In genomic region chrX:146448791-146449190, GRCh38 we compare ENCODE assay signal across 28 cellular contexts.
"Had no signal": no experiment of that assay in that cellular context is flagged by ENCODE, and none has a peak within 500 bp of the region (broad histone marks: within the 10 kb centered on the region; RNA-seq: fewer than 3 reads in every experiment).

No MANE protein-coding gene starts in this region.

- H3K27me3 ChIP-seq: stomach, suprapubic skin, testis, thyroid gland, tibial artery, tibial nerve, transverse colon, upper lobe of left lung, upper lobe of right lung, uterus, vagina had no signal

- H3K9me3 ChIP-seq: stomach, suprapubic skin, testis, thoracic aorta, thyroid gland, tibial artery, tibial nerve, transverse colon, upper lobe of right lung, uterus, vagina had no signal

- H3K27ac Mint-ChIP-seq: stimulated activated memory B cell treated with anti-CD40 and anti-IgM and Interleukin-4, amounts not matched to agents 10 μg/mL and 1 μg/mL and 100 μg/mL, for 72 hours; stimulated activated naive B cell treated with anti-CD40 and anti-IgM and Interleukin-4, amounts not matched to agents 10 μg/mL and 1 μg/mL and 100 μg/mL, for 72 hours; stimulated activated naive CD8-positive, alpha-beta T cell treated with anti-CD3 and anti-CD28 coated beads, Interleukin-15, amount 100 ng/mL, for 72 hours; stimulated activated naive CD8-positive, alpha-beta T cell treated with anti-CD3 and anti-CD28 coated beads, Interleukin-15, Interleukin-2, amounts not matched to agents 100 ng/mL and 50 ng/mL, for 24 hours; type B pancreatic cell had no signal

- H3K9me3 Mint-ChIP-seq: stimulated activated memory B cell treated with anti-CD40 and anti-IgM and Interleukin-4, amounts not matched to agents 10 μg/mL and 1 μg/mL and 100 μg/mL, for 72 hours; stimulated activated naive B cell treated with anti-CD40 and anti-IgM and Interleukin-4, amounts not matched to agents 10 μg/mL and 1 μg/mL and 100 μg/mL, for 72 hours; stimulated activated naive CD8-positive, alpha-beta T cell treated with anti-CD3 and anti-CD28 coated beads, Interleukin-15, amount 100 ng/mL, for 72 hours; stimulated activated naive CD8-positive, alpha-beta T cell treated with anti-CD3 and anti-CD28 coated beads, Interleukin-15, Interleukin-2, amounts not matched to agents 100 ng/mL and 50 ng/mL, for 24 hours had no signal

- ATAC-seq: stimulated activated memory B cell treated with anti-CD40 and anti-IgM and Interleukin-4, amounts not matched to agents 10 μg/mL and 1 μg/mL and 100 μg/mL, for 72 hours; stimulated activated naive B cell treated with anti-CD40 and anti-IgM and Interleukin-4, amounts not matched to agents 10 μg/mL and 1 μg/mL and 100 μg/mL, for 72 hours; stimulated activated naive CD8-positive, alpha-beta T cell treated with anti-CD3 and anti-CD28 coated beads, Interleukin-15, amount 100 ng/mL, for 72 hours; stimulated activated naive CD8-positive, alpha-beta T cell treated with anti-CD3 and anti-CD28 coated beads, Interleukin-15, Interleukin-2, amounts not matched to agents 100 U/mL and 50 U/mL, for 24 hours; upper lobe of right lung had no signal

- H3K4me1 Mint-ChIP-seq: stimulated activated memory B cell treated with anti-CD40 and anti-IgM and Interleukin-4, amounts not matched to agents 10 μg/mL and 1 μg/mL and 100 μg/mL, for 72 hours; stimulated activated naive B cell treated with anti-CD40 and anti-IgM and Interleukin-4, amounts not matched to agents 10 μg/mL and 1 μg/mL and 100 μg/mL, for 72 hours; stimulated activated naive CD8-positive, alpha-beta T cell treated with anti-CD3 and anti-CD28 coated beads, Interleukin-15, amount 100 ng/mL, for 72 hours had no signal

- H3K36me3 ChIP-seq: stomach, suprapubic skin, thoracic aorta, thyroid gland, tibial artery, tibial nerve, transverse colon, upper lobe of left lung, upper lobe of right lung, uterus, vagina had no signal

- H3K4me3 ChIP-seq: stomach, suprapubic skin, testis, thoracic aorta, thyroid gland, tibial artery, tibial nerve, transverse colon, upper lobe of left lung, upper lobe of right lung, uterus, vagina had no signal

- H3K36me3 Mint-ChIP-seq: stimulated activated memory B cell treated with anti-CD40 and anti-IgM and Interleukin-4, amounts not matched to agents 10 μg/mL and 1 μg/mL and 100 μg/mL, for 72 hours; stimulated activated naive B cell treated with anti-CD40 and anti-IgM and Interleukin-4, amounts not matched to agents 10 μg/mL and 1 μg/mL and 100 μg/mL, for 72 hours; type B pancreatic cell had no signal

- H3K4me1 ChIP-seq: stomach, suprapubic skin, testis, thyroid gland, tibial artery, tibial nerve, transverse colon, upper lobe of left lung, upper lobe of right lung, uterus, vagina had no signal

- DNase-seq: stimulated activated CD4-positive, alpha-beta T cell treated with anti-CD3 and anti-CD28 coated beads, Interleukin-2, amount 100 ng/mL, for 48 hours; stimulated activated CD4-positive, alpha-beta T cell treated with anti-CD3 and anti-CD28 coated beads, Interleukin-4, amount 100 ng/mL, for 1 hour; stimulated activated CD4-positive, alpha-beta T cell treated with anti-CD3 and anti-CD28 coated beads, Interleukin-4, amount 100 ng/mL, for 24 hours; stimulated activated CD4-positive, alpha-beta T cell treated with anti-CD3 and anti-CD28 coated beads, Interleukin-4, amount 100 ng/mL, for 4 hours; stimulated activated CD8-positive, alpha-beta memory T cell treated with anti-CD3 and anti-CD28 coated beads, Interleukin-4, amount 100 ng/mL, for 48 hours; stimulated activated naive B cell treated with anti-CD40 and anti-IgM and Interleukin-4, amounts not matched to agents 10 μg/mL and 1 μg/mL and 100 μg/mL, for 72 hours; stimulated activated naive CD4-positive, alpha-beta T cell; stimulated activated naive CD4-positive, alpha-beta T cell treated with Interleukin-2 at 50 U/mL for 16 hours; stimulated activated naive CD8-positive, alpha-beta T cell treated with anti-CD3 and anti-CD28 coated beads, Interleukin-15, amount 100 ng/mL, for 72 hours; stimulated activated naive CD8-positive, alpha-beta T cell treated with anti-CD3 and anti-CD28 coated beads, Interleukin-15, Interleukin-2, amounts not matched to agents 100 U/mL and 50 U/mL, for 24 hours; stomach; substantia nigra; testis; thyroid gland; tibial artery; transverse colon; trophoblast cell; upper lobe of left lung; upper lobe of right lung; uterus had no signal

- H3K27ac ChIP-seq: stomach, suprapubic skin, testis, thoracic aorta, thyroid gland, tibial artery, tibial nerve, transverse colon, upper lobe of left lung, upper lobe of right lung, uterus, vagina had no signal

- H3K4me3 Mint-ChIP-seq: stimulated activated memory B cell treated with anti-CD40 and anti-IgM and Interleukin-4, amounts not matched to agents 10 μg/mL and 1 μg/mL and 100 μg/mL, for 72 hours; stimulated activated naive B cell treated with anti-CD40 and anti-IgM and Interleukin-4, amounts not matched to agents 10 μg/mL and 1 μg/mL and 100 μg/mL, for 72 hours; stimulated activated naive CD8-positive, alpha-beta T cell treated with anti-CD3 and anti-CD28 coated beads, Interleukin-15, amount 100 ng/mL, for 72 hours; stimulated activated naive CD8-positive, alpha-beta T cell treated with anti-CD3 and anti-CD28 coated beads, Interleukin-15, Interleukin-2, amounts not matched to agents 100 ng/mL and 50 ng/mL, for 24 hours; type B pancreatic cell had no signal

- FAIRE-seq: urothelium cell line had no signal
